Comparison of ENCODE assay signal across 19 cellular contexts in the genomic region with DNA sequence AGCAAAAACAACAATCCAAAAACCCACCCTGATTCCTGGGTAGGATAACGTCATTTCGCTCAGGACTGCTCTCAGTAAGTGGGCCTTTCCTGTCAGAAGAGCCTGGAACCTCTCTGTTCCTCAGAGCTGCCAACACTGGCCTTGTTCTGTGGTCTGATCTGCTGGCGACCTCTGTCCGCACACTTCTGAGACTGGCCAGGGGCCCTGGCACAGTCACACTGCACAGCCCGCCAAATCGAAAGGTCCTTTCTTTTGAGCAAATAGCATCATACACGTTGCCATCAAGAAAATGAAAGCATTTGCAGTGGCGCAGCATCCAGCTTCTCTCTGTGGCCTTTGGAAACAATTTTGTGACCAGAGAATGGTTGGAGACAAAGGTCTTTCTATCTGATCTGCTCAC.
DNase-seq lines count a peak whose midpoint lies in the region; ATAC-seq and TF ChIP-seq lines count a peak whose summit lies in the region.
"Had no signal": no experiment of that assay in that cellular context is flagged by ENCODE, and none has a peak within 500 bp of the region (broad histone marks: within the 10 kb centered on the region; RNA-seq: fewer than 3 reads in every experiment).

No MANE protein-coding gene starts in this region.

- TF ChIP-seq CTCF in cardiac muscle cell (IDR thresholded peaks at IDR 0.05; ENCODE audit: low read depth, low read length) (no peak), dorsolateral prefrontal cortex (IDR thresholded peaks at IDR 0.05 in 54 of 56, conservative IDR thresholded peaks at IDR 0.05 in 2 of 56; ENCODE audit: low read depth in 1 of 56, partially characterized antibody in 56 of 56) (peak in 5 of 56 donors; percentile 9 to 29 (median 10)), upper lobe of left lung (IDR thresholded peaks at IDR 0.05) (no peak), GM10266 (IDR thresholded peaks at IDR 0.05; ENCODE audit: control insufficient read depth, insufficient read depth, low read depth, missing control alignments) (no peak)

- ATAC-seq in left ventricle myocardium superior (no peak), upper lobe of left lung (ENCODE audit: low FRiP score in 2 of 2) (no peak), HG03442 (IDR thresholded peaks at IDR 0.05; ENCODE audit: unreplicated experiment) (no peak)
- ATAC-seq: activated CD4-positive, CD25-positive, alpha-beta regulatory T cell treated with anti-CD3 and anti-CD28 coated beads, Interleukin-2, amount 50 U/mL, for 24 hours; activated T-cell treated with anti-CD3 and anti-CD28 coated beads, Interleukin-2, amount 50 U/mL, for 72 hours; naive thymus-derived CD4-positive, alpha-beta T cell; psoas muscle had no signal

- H3K27me3 ChIP-seq in cardiac muscle cell (peaks cover 25% of the 10 kb centered on the region), dorsolateral prefrontal cortex (peaks cover 0 to 2% (median 0%) of the 10 kb centered on the region in 45 donors), upper lobe of left lung (no peaks in the 10 kb centered on the region)
- H3K27me3 ChIP-seq: MG63 had no signal

- peak overlapping the region; percentile 46 for H3K27ac ChIP-seq in cardiac muscle cell
- peak overlapping the region in 45 of 59 donors; percentile 4 to 76 (median 54) for H3K27ac ChIP-seq in dorsolateral prefrontal cortex
- peak overlapping the region; percentile 50 to 75 (median 68) for H3K27ac ChIP-seq in upper lobe of left lung
- H3K27ac ChIP-seq: breast epithelium, HL-60, psoas muscle had no signal

- intact Hi-C loops in left ventricle myocardium superior (cut with micrococcal nuclease) (no loop called here), dorsolateral prefrontal cortex (cut with DNase I) (loop anchor here in 1 of 2 donors (1.0 to 5.0 kb wide), 2 partner anchors 26 to 291 kb away; no protein-coding TSS in a partner anchor)

- no peak for TF ChIP-seq POLR2A in upper lobe of left lung (IDR thresholded peaks at IDR 0.05)

- H3K9me3 ChIP-seq in cardiac muscle cell (ENCODE audit: low read depth) (no peaks in the 10 kb centered on the region), upper lobe of left lung (no peaks in the 10 kb centered on the region)
- H3K9me3 ChIP-seq: breast epithelium, HAP-1, MG63, psoas muscle had no signal

- DNase-seq in cardiac muscle cell (ENCODE audit: low read depth in 1 of 2, low spot score in 1 of 2), result no peak
- DNase-seq in left ventricle myocardium superior, result no peak
- DNase-seq in dorsolateral prefrontal cortex, result peak in 5 of 10 donors; percentile 22 to 61 (median 52)
- DNase-seq in midbrain (lab: John Stamatoyannopoulos, UW), result peak; percentile 27
- no peak for DNase-seq in upper lobe of left lung
- no peak for DNase-seq in GM10266 (ENCODE audit: extremely low spot score)
- no peak for DNase-seq in OCI-M1 (lab: John Stamatoyannopoulos, UW)
- DNase-seq: ACHN; activated CD8-positive, alpha-beta memory T cell treated with anti-CD3 and anti-CD28 coated beads for 24 hours; activated T-cell treated with anti-CD3 and anti-CD28 coated beads, Interleukin-2, amount 50 U/mL, for 72 hours; MG63; naive thymus-derived CD4-positive, alpha-beta T cell; psoas muscle; stimulated activated CD8-positive, alpha-beta memory T cell treated with anti-CD3 and anti-CD28 coated beads, Interleukin-4, amount 100 ng/mL, for 48 hours had no signal

- H3K4me3 ChIP-seq in cardiac muscle cell (no peak overlapping the region), dorsolateral prefrontal cortex (peak overlapping the region in 29 of 59 donors; percentile 2 to 46 (median 24)), upper lobe of left lung (peak overlapping the region in 1 of 4 donors; percentile 8)
- H3K4me3 ChIP-seq: breast epithelium, HAP-1, MG63, psoas muscle had no signal

- no peak for TF ChIP-seq EP300 in upper lobe of left lung (IDR thresholded peaks at IDR 0.05)

- H3K4me1 ChIP-seq in cardiac muscle cell (ENCODE audit: low read depth), result peaks cover 10% of the 10 kb centered on the region
- H3K4me1 ChIP-seq in upper lobe of left lung, result peaks cover 0 to 16% (median 5%) of the 10 kb centered on the region in 4 donors
- H3K4me1 ChIP-seq: breast epithelium, psoas muscle had no signal

- WGBS in upper lobe of left lung, 2 donors, result 54 to 59% methylated on average over 8 of the region's 8 CpGs

- no peaks in the 10 kb centered on the region for H3K36me3 ChIP-seq in cardiac muscle cell
- H3K36me3 ChIP-seq in upper lobe of left lung, result no peaks in the 10 kb centered on the region
- H3K36me3 ChIP-seq: breast epithelium, HAP-1, MG63 had no signal
